ENCODE assay signal across 8 cellular contexts in genomic region chr17:38427160-38427949, GRCh38. TPM values are rescaled to one million over a fixed set of nuclear protein-coding genes. Genes with fewer than 3 reads are reported as not detected.
DNase-seq lines count a peak whose midpoint lies in the region; ATAC-seq and TF ChIP-seq lines count a peak whose summit lies in the region.

No MANE protein-coding gene starts in this region.

- H3K9me3 ChIP-seq in HCT116 (ENCODE audit: control insufficient read depth in 1 of 2, insufficient read depth in 1 of 2, low read depth in 1 of 2, low read length in 2 of 2) (no peaks in the 10 kb centered on the region), right cardiac atrium (ENCODE audit: control insufficient read depth, low read length) (no peaks in the 10 kb centered on the region), smooth muscle cell (replicated peaks; ENCODE audit: low read depth) (no peaks in the 10 kb centered on the region)

- BruUV-seq in HCT116 (replicated peaks; lab: Mats Ljungman, UMichigan): TSS peak; percentile 56

- no peaks in the 10 kb centered on the region for H3K36me3 Mint-ChIP-seq in activated CD4-positive, alpha-beta memory T cell treated with anti-CD3 and anti-CD28 coated beads for 36 hours

- H3K27me3 Mint-ChIP-seq in activated CD4-positive, alpha-beta memory T cell treated with anti-CD3 and anti-CD28 coated beads for 36 hours: peaks cover 26% of the 10 kb centered on the region

- no peak overlapping the region for H3K27ac Mint-ChIP-seq in activated CD4-positive, alpha-beta memory T cell treated with anti-CD3 and anti-CD28 coated beads for 36 hours

- peak overlapping the region; percentile 56 for H3K27ac ChIP-seq in HCT116 (ENCODE audit: low read depth, low read length)
- peak overlapping the region; percentile 90 for H3K27ac ChIP-seq in right cardiac atrium (ENCODE audit: low read length)
- peak overlapping the region; percentile 84 for H3K27ac ChIP-seq in smooth muscle cell (ENCODE audit: low read depth)

- H4K20me1 ChIP-seq in HCT116 (ENCODE audit: insufficient read depth): no peaks in the 10 kb centered on the region
- H4K20me1 ChIP-seq in smooth muscle cell (ENCODE audit: low read depth): peaks cover 33% of the 10 kb centered on the region

- H3F3A ChIP-seq in smooth muscle cell (ENCODE audit: low read depth): peaks cover 25% of the 10 kb centered on the region

- 63% methylated on average over 7 of the region's 7 CpGs for WGBS in right cardiac atrium
- 80% methylated on average over 7 of the region's 7 CpGs for WGBS in smooth muscle cell (ENCODE audit: low lambda C conversion rate)

- CTCF ChIA-PET in HCT116 (lab: Charles Lee): interaction anchor here (1.4 kb wide), 1 partner anchor 131 kb away, joined by 4 read pairs; no protein-coding TSS in a partner anchor
- CTCF ChIA-PET in activated CD4-positive, alpha-beta memory T cell treated with anti-CD3 and anti-CD28 coated beads for 36 hours (lab: Charles Lee): interaction anchor here (0.8 to 1.2 kb wide), 4 partner anchors 13 to 240 kb away, joined by 3 to 5 read pairs (median 3); no protein-coding TSS in a partner anchor
- CTCF ChIA-PET in HEK293T (lab: Yijun Ruan, JAX): no interaction called here

- TF ChIP-seq RAD21 in HCT116 (IDR thresholded peaks at IDR 0.05; ENCODE audit: low read depth): no peak

- ATAC-seq in HCT116: no peak
- no peak for ATAC-seq in right cardiac atrium
- ATAC-seq in GM19395 (IDR thresholded peaks at IDR 0.05; ENCODE audit: unreplicated experiment): no peak

- peak overlapping the region; percentile 90 for H2AFZ ChIP-seq in HCT116 (ENCODE audit: low read depth, low read length, poor library complexity, severe bottlenecking)
- peak overlapping the region; percentile 93 for H2AFZ ChIP-seq in smooth muscle cell (ENCODE audit: low read depth)

- no peak for TF ChIP-seq CTCF in HCT116 (IDR thresholded peaks at IDR 0.05 in 2 of 3, conservative IDR thresholded peaks at IDR 0.05 in 1 of 3; ENCODE audit: borderline replicate concordance in 1 of 3, insufficient read depth in 1 of 3, low read depth in 2 of 3, low read length in 2 of 3)
- TF ChIP-seq CTCF in smooth muscle cell (IDR thresholded peaks at IDR 0.05; ENCODE audit: borderline replicate concordance, insufficient read depth, poor library complexity, severe bottlenecking): no peak

- peak overlapping the region; percentile 63 for H3K9ac ChIP-seq in HCT116 (ENCODE audit: low read length)
- H3K9ac ChIP-seq in smooth muscle cell (ENCODE audit: low read depth): peak overlapping the region; percentile 74

- H3K4me1 ChIP-seq in HCT116 (ENCODE audit: control insufficient read depth in 1 of 2, insufficient read depth in 2 of 2, low read length in 2 of 2): peaks cover 22 to 44% of the 10 kb centered on the region in 2 experiments
- H3K4me1 ChIP-seq in right cardiac atrium (ENCODE audit: control insufficient read depth, insufficient read depth, low read length): peaks cover 14% of the 10 kb centered on the region
- H3K4me1 ChIP-seq in smooth muscle cell (ENCODE audit: low read depth): peaks cover 26% of the 10 kb centered on the region

- RAD21 ChIA-PET in HCT116 (lab: Charles Lee; ENCODE audit: low non-redundant PET in 1 of 2, low total read pairs in 2 of 2, uncharacterized antibody in 2 of 2, unreplicated experiment in 2 of 2): interaction anchor here in 1 of 2 experiments (1.4 kb wide), 1 partner anchor 45 kb away, joined by 3 read pairs; no protein-coding TSS in a partner anchor

- no peaks in the 10 kb centered on the region for H3K9me2 ChIP-seq in HCT116 (ENCODE audit: insufficient read depth)

- DNase-seq in HCT116 (ENCODE audit: low read depth, low spot score) (no peak), right cardiac atrium (peak in 1 of 3 donors; percentile 61), smooth muscle cell (lab: John Stamatoyannopoulos, UW; ENCODE audit: unreplicated experiment) (no peak), NCI-H2081 (lab: John Stamatoyannopoulos, UW) (no peak), HEK293T (ENCODE audit: extremely low spot score) (no peak)
- no peak for DNase-seq in activated CD4-positive, alpha-beta memory T cell treated with anti-CD3 and anti-CD28 coated beads for 36 hours
- DNase-seq in activated CD4-positive, CD25-positive, alpha-beta regulatory T cell treated with anti-CD3 and anti-CD28 coated beads, Interleukin-2, amount 50 U/mL, for 72 hours: no peak

- H3K4me3 ChIP-seq in HCT116 (replicated peaks in 1 of 2; ENCODE audit: low read depth in 1 of 2, low read length in 2 of 2): peak overlapping the region; percentile 64 to 81
- H3K4me3 ChIP-seq in right cardiac atrium (ENCODE audit: low read length): peak overlapping the region; percentile 90
- peak overlapping the region; percentile 95 for H3K4me3 ChIP-seq in smooth muscle cell

- H3K36me3 ChIP-seq in HCT116 (ENCODE audit: control insufficient read depth in 1 of 2, insufficient read depth in 2 of 2, low read length in 2 of 2): no peaks in the 10 kb centered on the region
- H3K36me3 ChIP-seq in smooth muscle cell (ENCODE audit: low read depth): no peaks in the 10 kb centered on the region

- no peak for TF ChIP-seq POLR2A in HCT116 (IDR thresholded peaks at IDR 0.05; ENCODE audit: borderline replicate concordance, extremely low read depth, insufficient read depth, insufficient read length)

- intact Hi-C loops in HCT116 (cut with micrococcal nuclease): no loop called here
- intact Hi-C loops in activated CD4-positive, alpha-beta memory T cell treated with anti-CD3 and anti-CD28 coated beads for 36 hours (cut with micrococcal nuclease): no loop called here
- intact Hi-C loops in right cardiac atrium (cut with DNase I): loop anchor here in 1 of 4 donors (10.0 kb wide), 1 partner anchor 237 kb away; no protein-coding TSS in a partner anchor

- H3K4me1 Mint-ChIP-seq in activated CD4-positive, alpha-beta memory T cell treated with anti-CD3 and anti-CD28 coated beads for 36 hours (ENCODE audit: low read depth): peaks cover 4% of the 10 kb centered on the region

- H3K9me3 Mint-ChIP-seq in activated CD4-positive, alpha-beta memory T cell treated with anti-CD3 and anti-CD28 coated beads for 36 hours: no peaks in the 10 kb centered on the region

- H3K27me3 ChIP-seq in HCT116 (ENCODE audit: insufficient read depth, low read length): no peaks in the 10 kb centered on the region
- no peaks in the 10 kb centered on the region for H3K27me3 ChIP-seq in right cardiac atrium (ENCODE audit: control insufficient read depth, insufficient read depth)
- H3K27me3 ChIP-seq in smooth muscle cell (ENCODE audit: low read depth): no peaks in the 10 kb centered on the region

- POLR2A ChIA-PET in HCT116 (lab: Charles Lee): no interaction called here
- POLR2A ChIA-PET in activated CD4-positive, alpha-beta memory T cell treated with anti-CD3 and anti-CD28 coated beads for 36 hours (lab: Charles Lee): no interaction called here
- POLR2A ChIA-PET in HEK293T (lab: Yijun Ruan, JAX): interaction anchor here (1.1 kb wide), 1 partner anchor 16 kb away, joined by 3 read pairs; no protein-coding TSS in a partner anchor

- H3K79me2 ChIP-seq in HCT116 (ENCODE audit: insufficient read depth, low read length) (0 out of 2 replicates have a peak, but pooled peaks cover 4% of the 10 kb centered on the region), smooth muscle cell (ENCODE audit: low read depth) (peaks cover 30% of the 10 kb centered on the region)

- H3K4me2 ChIP-seq in HCT116 (ENCODE audit: low read length) (peak overlapping the region; percentile 100), smooth muscle cell (peak overlapping the region; percentile 95)

- H3K4me3 Mint-ChIP-seq in activated CD4-positive, alpha-beta memory T cell treated with anti-CD3 and anti-CD28 coated beads for 36 hours: peak overlapping the region; percentile 24

TF ChIP-seq in HCT116, 20 proteins besides CTCF, POLR2A, EP300 and RAD21:
- no peak for TF ChIP-seq ELF1 (IDR thresholded peaks at IDR 0.05; ENCODE audit: borderline replicate concordance, low read depth)
- TF ChIP-seq TCF7L2 (IDR thresholded peaks at IDR 0.05; ENCODE audit: borderline replicate concordance, extremely low read depth, insufficient read depth, insufficient read length): no peak
- TF ChIP-seq POLR2AphosphoS5 (IDR thresholded peaks at IDR 0.05; ENCODE audit: low read depth, low read length): no peak
- TF ChIP-seq CEBPB (IDR thresholded peaks at IDR 0.05; ENCODE audit: low read depth): no peak
- TF ChIP-seq SP1 (IDR thresholded peaks at IDR 0.05; ENCODE audit: low read depth): no peak
- no peak for TF ChIP-seq ATF3 (IDR thresholded peaks at IDR 0.05)
- no peak for TF ChIP-seq CBX3 (IDR thresholded peaks at IDR 0.05; ENCODE audit: low read depth)
- no peak for TF ChIP-seq JUND (IDR thresholded peaks at IDR 0.05)
- TF ChIP-seq FOSL1 (IDR thresholded peaks at IDR 0.05; ENCODE audit: low read depth): no peak
TF ChIP-seq in HCT116: peak in this region for 0.

TF ChIP-seq in HEK293T, 16 proteins besides CTCF, POLR2A, EP300 and RAD21:
- TF ChIP-seq PKNOX1 (IDR thresholded peaks at IDR 0.05) (no peak), L3MBTL2 (conservative IDR thresholded peaks at IDR 0.05) (no peak), ELF4 (IDR thresholded peaks at IDR 0.05) (no peak), HDGF (IDR thresholded peaks at IDR 0.05; ENCODE audit: borderline replicate concordance) (no peak), ZNF384 (IDR thresholded peaks at IDR 0.05) (no peak), BHLHE40 (IDR thresholded peaks at IDR 0.05; ENCODE audit: borderline replicate concordance) (no peak)

RNA-seq across cellular contexts. Expression of gene ARHGAP23, which starts 0.9 kb away (rescaled TPM):
- total RNA-seq in HCT116 (2021; ENCODE audit: unreplicated experiment) (41.0 TPM), right cardiac atrium (10 to 100 TPM; 61.8 to 96.9 (median 77.4) TPM), smooth muscle cell (18.1 and 34.0 TPM in 2 replicates)
- polyA plus RNA-seq in HCT116 (2012): 19.5 and 21.5 TPM in 2 replicates
- total RNA-seq in activated CD4-positive, alpha-beta memory T cell treated with anti-CD3 and anti-CD28 coated beads for 36 hours: 1 to 10 TPM; 1.3 to 1.4 TPM
- polyA plus RNA-seq in right cardiac atrium (40.7 TPM), smooth muscle cell (24.9 and 30.0 TPM in 2 replicates)
